11 cellular contexts compared by ENCODE assay signal in the genomic region with DNA sequence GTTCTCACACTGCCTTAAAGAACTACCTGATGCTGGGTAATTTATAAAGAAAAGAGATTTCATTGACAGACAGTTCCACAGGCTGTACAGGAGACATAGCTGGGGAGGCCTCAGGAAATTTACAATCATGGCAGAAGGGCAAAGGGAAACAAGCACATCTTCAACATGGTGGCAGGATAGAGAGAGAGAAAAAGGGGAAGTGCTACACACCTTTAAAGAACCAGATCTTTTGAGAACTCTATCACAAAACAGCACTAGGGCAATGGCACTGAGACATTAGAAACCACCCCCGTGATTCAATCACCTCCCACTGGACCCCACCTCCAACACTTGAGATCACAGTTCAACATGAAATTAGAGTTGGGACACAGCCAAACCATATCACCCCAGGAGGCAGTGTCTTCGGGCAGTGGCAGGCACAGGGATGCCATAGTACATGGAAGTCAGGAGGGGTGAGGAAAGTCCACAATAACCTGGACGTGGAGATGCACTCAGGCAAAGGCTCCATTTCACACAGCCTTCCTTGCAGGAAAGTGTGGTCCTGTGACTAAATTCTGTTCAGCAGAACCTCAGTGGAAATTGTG.
"Had no signal": no experiment of that assay in that cellular context is flagged by ENCODE, and none has a peak within 500 bp of the region (broad histone marks: within the 10 kb centered on the region; RNA-seq: fewer than 3 reads in every experiment).

No MANE protein-coding gene starts in this region.

- H3K36me3 ChIP-seq: HAP-1 had no signal

- H3K4me1 ChIP-seq: HAP-1 had no signal

- H2AFZ ChIP-seq: GM23248 had no signal

- H3K27ac ChIP-seq: GM23248, HL-60, KMS-11 had no signal

- H3K9ac ChIP-seq: GM23248, KMS-11 had no signal

- H3K4me2 ChIP-seq: KMS-11 had no signal

- DNase-seq: GM23248, GOT3, H7, HFFc6, IMR-90, KBM-7 had no signal

- FAIRE-seq: HTR-8/SVneo had no signal

- H3K9me3 ChIP-seq: HAP-1 had no signal

- H3K4me3 ChIP-seq: GM23248, HAP-1 had no signal

- ATAC-seq: HCT116 had no signal
